13 cellular contexts compared by ENCODE assay signal in genomic region chr9:87685431-87685830, GRCh38. TPM values are rescaled to one million over a fixed set of nuclear protein-coding genes. Genes with fewer than 3 reads are reported as not detected.
A peak's percentile ranks its signal among the peaks of the same experiment; 100 is the strongest.
DNase-seq lines count a peak whose midpoint lies in the region; ATAC-seq and TF ChIP-seq lines count a peak whose summit lies in the region.
"Had no signal": no experiment of that assay in that cellular context is flagged by ENCODE, and none has a peak within 500 bp of the region (broad histone marks: within the 10 kb centered on the region; RNA-seq: fewer than 3 reads in every experiment).

No MANE protein-coding gene starts in this region.

- H3K4me3 Mint-ChIP-seq in T-cell: peak overlapping the region; percentile 18 to 60 (median 56)
- H3K4me3 Mint-ChIP-seq: activated T-cell treated with anti-CD3 and anti-CD28 coated beads, Interleukin-2, amount 50 U/mL, for 24 hours had no signal

- TF ChIP-seq CTCF in gastroesophageal sphincter (IDR thresholded peaks at IDR 0.05): no peak

- no peak overlapping the region for H3K9ac ChIP-seq in skeletal muscle tissue (ENCODE audit: low read depth in 1 of 3, low read length in 3 of 3)

- peaks cover 0 to 51% of the 10 kb centered on the region in 2 donors for H3K36me3 ChIP-seq in gastroesophageal sphincter
- peaks cover 5 to 11% (median 10%) of the 10 kb centered on the region in 3 donors for H3K36me3 ChIP-seq in skeletal muscle tissue (ENCODE audit: control insufficient read depth in 3 of 3, insufficient read depth in 3 of 3, low read length in 3 of 3)

- H3K36me3 Mint-ChIP-seq in T-cell: no peaks in the 10 kb centered on the region

- no peaks in the 10 kb centered on the region for H3K27me3 Mint-ChIP-seq in T-cell
- H3K27me3 Mint-ChIP-seq: activated T-cell treated with anti-CD3 and anti-CD28 coated beads, Interleukin-2, amount 50 U/mL, for 24 hours had no signal

- peak in 3 of 4 experiments; percentile 42 to 50 (median 43) for ATAC-seq in T-cell (replicated peaks in 1 of 4)
- no peak for ATAC-seq in gastroesophageal sphincter
- ATAC-seq in HG02981 (IDR thresholded peaks at IDR 0.05; ENCODE audit: unreplicated experiment): no peak

- H3K27me3 ChIP-seq in gastroesophageal sphincter (no peaks in the 10 kb centered on the region), skeletal muscle tissue (ENCODE audit: control insufficient read depth in 3 of 3, insufficient read depth in 3 of 3, low read length in 3 of 3) (no peaks in the 10 kb centered on the region)

- peak; percentile 49 for DNase-seq in activated CD8-positive, alpha-beta memory T cell treated with anti-CD3 and anti-CD28 coated beads for 24 hours
- DNase-seq in activated CD8-positive, alpha-beta memory T cell treated with anti-CD3 and anti-CD28 coated beads, Interleukin-2, amount 50 U/mL, for 4 hours: no peak
- DNase-seq in T-cell (no peak), NCI-H510A (lab: John Stamatoyannopoulos, UW) (no peak), GF-D8 (lab: John Stamatoyannopoulos, UW) (no peak)
- DNase-seq: activated T-cell treated with anti-CD3 and anti-CD28 coated beads, Interleukin-2, amount 50 U/mL, for 24 hours; cerebellar nuclear complex; MM.1S; NCI-H2107; NK-92 treated with Interleukin-12 subunit alpha and Interleukin-12 subunit beta, amount 100 ng/mL, for 24 hours had no signal

- no peak for TF ChIP-seq EP300 in gastroesophageal sphincter (IDR thresholded peaks at IDR 0.05)

- CTCF ChIA-PET in T-cell (lab: Charles Lee): no interaction called here

- peaks cover 0 to 6% (median 0%) of the 10 kb centered on the region in 3 donors for H3K9me3 Mint-ChIP-seq in T-cell
- H3K9me3 Mint-ChIP-seq: activated T-cell treated with anti-CD3 and anti-CD28 coated beads, Interleukin-2, amount 50 U/mL, for 24 hours had no signal

- no peak for TF ChIP-seq POLR2A in gastroesophageal sphincter (IDR thresholded peaks at IDR 0.05)

- peaks cover 16 to 23% (median 16%) of the 10 kb centered on the region in 3 donors for H3K4me1 Mint-ChIP-seq in T-cell

- POLR2A ChIA-PET in T-cell (lab: Charles Lee): interaction anchor here in 1 of 2 donors (0.5 to 0.6 kb wide), 2 partner anchors 116 to 268 kb away, joined by 4 read pairs; no protein-coding TSS in a partner anchor

- H3K4me3 ChIP-seq in gastroesophageal sphincter (no peak overlapping the region), skeletal muscle tissue (ENCODE audit: low read length in 3 of 3) (no peak overlapping the region)

- peaks cover 3 to 29% (median 4%) of the 10 kb centered on the region in 3 donors for H3K4me1 ChIP-seq in gastroesophageal sphincter
- peaks cover 0 to 14% (median 3%) of the 10 kb centered on the region in 3 donors for H3K4me1 ChIP-seq in skeletal muscle tissue (ENCODE audit: control insufficient read depth in 3 of 3, insufficient read depth in 3 of 3, low read length in 3 of 3)

- H3K27ac Mint-ChIP-seq in T-cell: peak overlapping the region; percentile 87 to 90
- H3K27ac Mint-ChIP-seq: activated T-cell treated with anti-CD3 and anti-CD28 coated beads, Interleukin-2, amount 50 U/mL, for 24 hours had no signal

- H3K9me3 ChIP-seq in gastroesophageal sphincter (no peaks in the 10 kb centered on the region), skeletal muscle tissue (ENCODE audit: control insufficient read depth in 3 of 3, low read length in 3 of 3) (peaks cover 0 to 2% (median 0%) of the 10 kb centered on the region in 3 donors)

- H3K27ac ChIP-seq in gastroesophageal sphincter (peak overlapping the region in 3 of 4 donors; percentile 30 to 60 (median 45)), skeletal muscle tissue (ENCODE audit: low read depth, low read length) (peak overlapping the region; percentile 51)

- 82 to 83% methylated on average over 2 to 5 of the region's 5 CpGs for WGBS in gastroesophageal sphincter (ENCODE audit: low coverage in 1 of 2), 2 donors

RNA-seq across cellular contexts. Expression of gene CTSL, which starts 40.5 kb away (rescaled TPM):
- total RNA-seq in T-cell (100 to 1,000 TPM in 1 of 5 donors, 10 to 100 TPM in 2, 1 to 10 TPM in 1, under 1 TPM in 1; 0.54 to 141 (median 54.5) TPM), gastroesophageal sphincter (100 to 1,000 TPM; 102 to 290 (median 137) TPM), skeletal muscle tissue (45.9 TPM)

Comparison
In these comparisons a context has a peak if more than half of its experiments do, and no peak if none do; other contexts are left out.
1. ATAC-seq: peak in T-cell (3 of 4); none in gastroesophageal sphincter (single experiment) and HG02981 (single experiment).